ENCODE assay signal across 11 cellular contexts in genomic region chr6:119204744-119205143, GRCh38.
"Had no signal": no experiment of that assay in that cellular context is flagged by ENCODE, and none has a peak within 500 bp of the region (broad histone marks: within the 10 kb centered on the region; RNA-seq: fewer than 3 reads in every experiment).

No MANE protein-coding gene starts in this region.

- H3K9ac ChIP-seq: GM23248 had no signal

- H3K27ac ChIP-seq: GM23248 had no signal

- DNase-seq: GM23248, GOT3, H7, H9, HCEC 1CT, HFFc6 had no signal

- H3K4me2 ChIP-seq: GM23338 had no signal

- H3K4me1 Mint-ChIP-seq: H9 had no signal

- H3K9me3 ChIP-seq: HAP-1 had no signal

- ATAC-seq: GM23338, HCT116 had no signal

- H3K27ac Mint-ChIP-seq: GM23338, HFFc6 had no signal

- H3K4me1 ChIP-seq: HAP-1 had no signal

- H2AFZ ChIP-seq: GM23248, GM23338 had no signal

- H3K9me3 Mint-ChIP-seq: GM23338, H9 had no signal

- H3K36me3 ChIP-seq: HAP-1 had no signal

- H3K4me3 ChIP-seq: GM23248, GM23338, HAP-1 had no signal

- H3K4me3 Mint-ChIP-seq: GM23338, H9, HFFc6 had no signal

- FAIRE-seq: H1, H54 had no signal
